9 cellular contexts compared by ENCODE assay signal in genomic region chr2:170240629-170241028, GRCh38.
"Had no signal": no experiment of that assay in that cellular context is flagged by ENCODE, and none has a peak within 500 bp of the region (broad histone marks: within the 10 kb centered on the region; RNA-seq: fewer than 3 reads in every experiment).

No MANE protein-coding gene starts in this region.

- FAIRE-seq: H1, H54, HepG2 had no signal

- H2AFZ ChIP-seq: GM23338 had no signal

- H3K27ac ChIP-seq: HL-60 had no signal

- ATAC-seq: GM23338, HepG2 had no signal

- DNase-seq: H9, HCEC 1CT, HFFc6, KG1 had no signal

- H3K4me3 ChIP-seq: GM23338 had no signal

- H3K4me2 ChIP-seq: GM23338 had no signal
